8 cellular contexts compared by ENCODE assay signal in the genomic region with DNA sequence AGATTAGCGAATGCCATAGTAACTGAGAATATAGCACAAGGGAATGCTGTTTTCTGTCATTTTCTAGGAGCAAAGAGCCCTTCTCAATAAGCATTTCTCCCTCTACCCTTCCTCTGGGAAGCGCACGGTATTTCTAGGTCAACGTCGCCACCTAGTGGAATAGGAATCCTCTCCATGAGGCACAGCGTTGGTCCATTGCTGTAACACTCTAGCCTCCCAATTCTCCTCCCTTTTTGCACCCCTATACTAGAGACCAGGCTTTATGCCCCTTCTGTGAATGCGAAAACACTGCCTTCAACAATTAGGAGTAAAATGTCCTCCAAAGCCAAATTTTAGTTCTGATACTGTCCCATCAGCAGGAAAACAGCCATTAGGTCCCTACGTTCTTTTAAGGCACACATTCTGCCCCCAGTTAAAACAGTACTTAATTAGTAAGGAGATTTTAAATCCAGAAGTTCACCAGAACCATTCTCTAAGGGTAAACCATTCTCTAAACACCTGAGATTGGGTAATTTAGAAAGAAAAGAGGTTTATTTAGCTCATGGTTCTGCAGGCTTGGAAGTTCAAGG. TPM values are rescaled to one million over a fixed set of nuclear protein-coding genes. Genes with fewer than 3 reads are reported as not detected.
DNase-seq lines count a peak whose midpoint lies in the region; ATAC-seq and TF ChIP-seq lines count a peak whose summit lies in the region.

No MANE protein-coding gene starts in this region.

- H3K4me3 ChIP-seq in DND-41 (ENCODE audit: low read depth in 1 of 2, low read length in 2 of 2) (no peak overlapping the region), gastrocnemius medialis (no peak overlapping the region)

- in situ Hi-C loops in gastrocnemius medialis (cut with MboI; ENCODE audit: low sequenced_read_pairs in 4 of 4), result loop anchor here in 3 of 4 donors (25.0 kb wide), 3 partner anchors 262 to 912 kb away; partner anchors contain the start of genes CCDC15 (in 1 of the 3) and TMEM218 (in 1 of the 3)

- TF ChIP-seq POLR2A in gastrocnemius medialis (IDR thresholded peaks at IDR 0.05), result no peak

- no peaks in the 10 kb centered on the region for H3K36me3 ChIP-seq in DND-41 (ENCODE audit: insufficient read depth, low read length)
- H3K36me3 ChIP-seq in gastrocnemius medialis, result no peaks in the 10 kb centered on the region

- H3K9ac ChIP-seq in DND-41 (ENCODE audit: low read depth, low read length), result no peak overlapping the region

- H3K9me3 ChIP-seq in DND-41 (ENCODE audit: insufficient read depth, low read length, severe bottlenecking) (no peaks in the 10 kb centered on the region), gastrocnemius medialis (no peaks in the 10 kb centered on the region)

- intact Hi-C loops in gastrocnemius medialis (cut with DNase I; ENCODE audit: low total_unique reads), result no loop called here

- H2AFZ ChIP-seq in DND-41 (ENCODE audit: low read depth, low read length), result no peak overlapping the region

- H3K4me1 ChIP-seq in DND-41 (ENCODE audit: insufficient read depth, low read length) (no peaks in the 10 kb centered on the region), gastrocnemius medialis (no peaks in the 10 kb centered on the region)

- TF ChIP-seq CTCF in DND-41 (IDR thresholded peaks at IDR 0.05; ENCODE audit: borderline replicate concordance, extremely low read depth, low read length, poor library complexity, severe bottlenecking) (peak; percentile 90), gastrocnemius medialis (IDR thresholded peaks at IDR 0.05 in 4 of 5, conservative IDR thresholded peaks at IDR 0.05 in 1 of 5) (peak in 4 of 5 experiments; percentile 31 to 69 (median 56))

- ATAC-seq in DND-41 (ENCODE audit: insufficient read depth, low read depth), result peak; percentile 96
- peak; percentile 83 for ATAC-seq in GM21423 (IDR thresholded peaks at IDR 0.05; ENCODE audit: unreplicated experiment)
- peak; percentile 80 to 81 for ATAC-seq in gastrocnemius medialis

- H3K79me2 ChIP-seq in DND-41 (ENCODE audit: insufficient read depth, low read length), result no peaks in the 10 kb centered on the region

- H3K27me3 ChIP-seq in DND-41 (ENCODE audit: insufficient read depth, low read length, poor library complexity) (no peaks in the 10 kb centered on the region), gastrocnemius medialis (no peaks in the 10 kb centered on the region)

- H3K27ac ChIP-seq in DND-41 (ENCODE audit: low read length), result no peak overlapping the region
- H3K27ac ChIP-seq in gastrocnemius medialis, result no peak overlapping the region

- peak; percentile 63 for DNase-seq in DND-41
- DNase-seq in LHCN-M2 (ENCODE audit: low read depth), result peak; percentile 70
- DNase-seq in RPMI8226, result peak; percentile 52
- peak; percentile 84 for DNase-seq in astrocyte of the hippocampus (ENCODE audit: low read depth, low spot score)
- peak in 40 of 51 donors; percentile 2 to 75 (median 32) for DNase-seq in hypothalamus (lab: John Stamatoyannopoulos, UW)
- peak in 1 of 2 donors; percentile 15 for DNase-seq in gastrocnemius medialis
- DNase-seq in GOT3 (lab: John Stamatoyannopoulos, UW), result no peak

- H4K20me1 ChIP-seq in DND-41 (ENCODE audit: insufficient read depth, low read length), result no peaks in the 10 kb centered on the region

- H3K4me2 ChIP-seq in DND-41 (ENCODE audit: insufficient read depth, low read length), result no peak overlapping the region

RNA-seq across cellular contexts. Expression of gene HYLS1, which starts 12.8 kb away (rescaled TPM):
- total RNA-seq in LHCN-M2 (2014; rRNA removed), result 14.2 and 18.0 TPM in 2 replicates
- 7.6 TPM for polyA plus RNA-seq in LHCN-M2 (2012)
- total RNA-seq in gastrocnemius medialis, result 1 to 10 TPM in 3 of 4 donors, under 1 TPM in 1; 0.56 to 3.9 (median 1.9) TPM

RNA-seq across cellular contexts. Expression of gene PUS3, which starts 28.4 kb away (rescaled TPM):
- total RNA-seq in LHCN-M2 (2014; rRNA removed), result 7.5 and 16.6 TPM in 2 replicates
- polyA plus RNA-seq in LHCN-M2 (2012), result 6.5 TPM
- total RNA-seq in gastrocnemius medialis, result 10 to 100 TPM in 3 of 4 donors, 1 to 10 TPM in 1; 7.0 to 13.5 (median 11.7) TPM

RNA-seq across cellular contexts. Expression of gene DDX25, which starts 29.7 kb away (rescaled TPM):
- under 0.01 TPM in 1 of 2 replicates, not detected in the other for total RNA-seq in LHCN-M2 (2014; rRNA removed)
- polyA plus RNA-seq in LHCN-M2 (2012), result not detected
- total RNA-seq in gastrocnemius medialis, result not detected

RNA-seq across cellular contexts. Expression of gene PATE4, which starts 41.5 kb away (rescaled TPM):
- total RNA-seq in LHCN-M2 (2014; rRNA removed) (not detected in 2 replicates), gastrocnemius medialis (not detected)
- polyA plus RNA-seq in LHCN-M2 (2012), result not detected
